ENCODE assay signal across 34 cellular contexts in the genomic region with DNA sequence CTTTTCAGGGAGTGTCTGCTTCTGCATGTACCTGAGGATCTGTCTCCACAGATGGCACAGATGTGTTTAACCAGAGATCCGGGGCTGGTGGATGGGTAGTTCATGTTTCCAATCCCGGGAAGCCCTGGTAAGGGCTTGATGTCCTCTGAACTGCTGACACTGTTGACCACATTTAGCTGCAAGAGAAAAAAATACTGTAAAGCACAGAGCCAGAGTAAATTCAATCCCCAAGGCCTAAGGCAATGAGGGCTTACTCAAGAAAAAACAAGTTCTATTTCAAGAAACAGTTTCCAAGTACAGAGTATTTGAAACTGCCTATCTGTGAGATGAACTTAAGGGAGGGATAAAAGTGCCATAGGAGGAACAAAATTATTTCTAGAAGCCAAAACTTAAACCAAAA. TPM values are rescaled to one million over a fixed set of nuclear protein-coding genes. Genes with fewer than 3 reads are reported as not detected.
"Had no signal": no experiment of that assay in that cellular context is flagged by ENCODE, and none has a peak within 500 bp of the region (broad histone marks: within the 10 kb centered on the region; RNA-seq: fewer than 3 reads in every experiment).

No MANE protein-coding gene starts in this region.

- H3K36me3 ChIP-seq: ascending aorta had no signal

- H3K4me1 ChIP-seq: ascending aorta had no signal

- DNase-seq: activated CD4-positive, alpha-beta memory T cell treated with anti-CD3 and anti-CD28 coated beads, Interleukin-2, amount 10 ng/mL, durations not matched to agents 7 days and 5 days; activated CD4-positive, alpha-beta T cell treated with anti-CD3 and anti-CD28 coated beads for 1 hour; activated CD4-positive, alpha-beta T cell treated with anti-CD3 and anti-CD28 coated beads for 36 hours; activated CD4-positive, alpha-beta T cell treated with anti-CD3 and anti-CD28 coated beads for 48 hours; activated CD4-positive, alpha-beta T cell treated with anti-CD3 and anti-CD28 coated beads, Interleukin-2, amount 10 ng/mL, durations not matched to agents 7 days and 5 days; activated CD4-positive, alpha-beta T cell treated with anti-CD3 and anti-CD28 coated beads, Interleukin-2, amount 50 U/mL, for 48 hours; activated CD4-positive, CD25-positive, alpha-beta regulatory T cell; activated CD8-positive, alpha-beta memory T cell treated with anti-CD3 and anti-CD28 coated beads for 24 hours; activated CD8-positive, alpha-beta memory T cell treated with anti-CD3 and anti-CD28 coated beads, Interleukin-2, amount 10 ng/mL, durations not matched to agents 7 days and 5 days; activated CD8-positive, alpha-beta memory T cell treated with anti-CD3 and anti-CD28 coated beads, Interleukin-2, amount 50 U/mL, for 48 hours; activated CD8-positive, alpha-beta T cell treated with anti-CD3 and anti-CD28 coated beads, Interleukin-2, amount 10 ng/mL, durations not matched to agents 7 days and 5 days; activated effector memory CD4-positive, alpha-beta T cell treated with Interleukin-2 at 50 U/mL for 16 hours; activated gamma-delta T cell; activated naive CD4-positive, alpha-beta T cell treated with anti-CD3 and anti-CD28 coated beads, Interleukin-2, amount 10 ng/mL, durations not matched to agents 7 days and 5 days; activated naive CD4-positive, alpha-beta T cell treated with Interleukin-2 at 50 U/mL for 16 hours; activated naive CD8-positive, alpha-beta T cell treated with anti-CD3 and anti-CD28 coated beads, Interleukin-2, amount 10 ng/mL, durations not matched to agents 7 days and 5 days; activated naive CD8-positive, alpha-beta T cell treated with anti-CD3 and anti-CD28 coated beads, Interleukin-2, amount 50 U/mL, for 24 hours; activated T-cell treated with anti-CD3 and anti-CD28 coated beads, Interleukin-2, amount 50 U/mL, for 24 hours; activated T-cell treated with anti-CD3 and anti-CD28 coated beads, Interleukin-2, amount 50 U/mL, for 48 hours; amygdala; anterior cingulate cortex; caudate nucleus; cerebellar nuclear complex; T-cell; T-helper 2 cell; T-helper 9 cell; WERI-Rb-1 had no signal

- H3K27me3 ChIP-seq: ascending aorta, cardiac muscle cell had no signal

- H3K9me3 ChIP-seq: ascending aorta had no signal

- ATAC-seq: activated CD4-positive, alpha-beta T cell treated with anti-CD3 and anti-CD28 coated beads for 36 hours; activated CD4-positive, CD25-positive, alpha-beta regulatory T cell treated with anti-CD3 and anti-CD28 coated beads, Interleukin-2, amount 50 U/mL, for 24 hours; activated CD8-positive, alpha-beta memory T cell treated with anti-CD3 and anti-CD28 coated beads, Interleukin-2, amount 10 ng/mL, durations not matched to agents 7 days and 5 days; activated CD8-positive, alpha-beta T cell treated with anti-CD3 and anti-CD28 coated beads, Interleukin-2, amount 10 ng/mL, durations not matched to agents 7 days and 5 days; activated naive CD8-positive, alpha-beta T cell treated with anti-CD3 and anti-CD28 coated beads, Interleukin-2, amount 50 U/mL, for 24 hours; T-cell; WTC11 had no signal

- H3K4me3 ChIP-seq: ascending aorta, cardiac muscle cell had no signal

- H3K27ac ChIP-seq: ascending aorta, cardiac muscle cell, WERI-Rb-1 had no signal

RNA-seq across cellular contexts. Expression of gene RXRG, which starts 25.1 kb away (rescaled TPM):
- total RNA-seq: activated CD4-positive, alpha-beta memory T cell treated with anti-CD3 and anti-CD28 coated beads, Interleukin-2, amount 10 ng/mL, durations not matched to agents 7 days and 5 days; activated CD4-positive, alpha-beta T cell treated with anti-CD3 and anti-CD28 coated beads, Interleukin-2, amount 10 ng/mL, durations not matched to agents 7 days and 5 days; activated CD8-positive, alpha-beta memory T cell treated with anti-CD3 and anti-CD28 coated beads, Interleukin-2, amount 10 ng/mL, durations not matched to agents 7 days and 5 days; activated CD8-positive, alpha-beta T cell treated with anti-CD3 and anti-CD28 coated beads, Interleukin-2, amount 10 ng/mL, durations not matched to agents 7 days and 5 days; activated naive CD8-positive, alpha-beta T cell treated with anti-CD3 and anti-CD28 coated beads, Interleukin-2, amount 10 ng/mL, durations not matched to agents 7 days and 5 days; activated T-helper 2 cell treated with anti-CD3 and anti-CD28 coated beads, Interferon-gamma antibody, Interleukin-2, Interleukin-4, amounts not matched to agents 10 μg/mL and 5 μg/mL and 100 μg/mL, durations not matched to agents 14 hours and 24 hours and 36 hours; ascending aorta; bronchial epithelial cell; chondrocyte; T-cell; WTC11 had no signal
